2 cellular contexts compared by ENCODE assay signal in the genomic region with DNA sequence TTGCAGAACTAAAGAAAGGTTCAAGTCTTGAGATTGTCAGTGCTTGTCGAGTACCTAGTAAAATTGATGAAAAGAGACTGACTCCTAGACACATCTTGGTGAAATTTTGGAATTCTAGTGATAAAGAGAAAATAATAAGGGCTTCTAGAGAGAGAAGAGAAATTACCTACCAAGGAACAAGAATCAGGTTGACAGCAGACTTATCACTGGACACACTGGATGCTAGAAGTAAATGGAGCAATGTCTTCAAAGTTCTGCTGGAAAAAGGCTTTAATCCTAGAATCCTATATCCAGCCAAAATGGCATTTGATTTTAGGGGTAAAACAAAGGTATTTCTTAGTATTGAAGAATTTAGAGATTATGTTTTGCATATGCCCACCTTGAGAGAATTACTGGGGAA.
TF ChIP-seq lines count a peak whose summit lies in the region.

No MANE protein-coding gene starts in this region.

TF ChIP-seq in K562, 482 proteins besides CTCF, POLR2A, EP300 and RAD21 (continued from another document):
- TF ChIP-seq, protein P1, sequence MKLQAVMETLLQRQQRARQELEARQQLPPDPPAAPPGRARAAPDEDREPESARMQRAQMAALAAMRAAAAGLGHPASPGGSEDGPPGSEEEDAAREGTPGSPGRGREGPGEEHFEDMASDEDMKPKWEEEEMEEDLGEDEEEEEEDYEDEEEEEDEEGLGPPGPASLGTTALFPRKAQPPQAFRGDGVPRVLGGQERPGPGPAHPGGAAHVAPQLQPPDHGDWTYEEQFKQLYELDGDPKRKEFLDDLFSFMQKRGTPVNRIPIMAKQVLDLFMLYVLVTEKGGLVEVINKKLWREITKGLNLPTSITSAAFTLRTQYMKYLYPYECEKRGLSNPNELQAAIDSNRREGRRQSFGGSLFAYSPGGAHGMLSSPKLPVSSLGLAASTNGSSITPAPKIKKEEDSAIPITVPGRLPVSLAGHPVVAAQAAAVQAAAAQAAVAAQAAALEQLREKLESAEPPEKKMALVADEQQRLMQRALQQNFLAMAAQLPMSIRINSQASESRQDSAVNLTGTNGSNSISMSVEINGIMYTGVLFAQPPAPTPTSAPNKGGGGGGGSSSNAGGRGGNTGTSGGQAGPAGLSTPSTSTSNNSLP (IDR thresholded peaks at IDR 0.05; ENCODE audit: borderline replicate concordance, low read depth, low read length) = no peak
- TF ChIP-seq CBX3 (IDR thresholded peaks at IDR 0.05; ENCODE audit: borderline replicate concordance in 1 of 2, low read length in 2 of 2) = peak in 1 of 2 experiments; percentile 85; a peak in 2 of 3 replicates

TF ChIP-seq in SK-N-SH, 30 proteins besides CTCF, POLR2A, EP300 and RAD21 (continued from another document):
- TF ChIP-seq SIN3A (IDR thresholded peaks at IDR 0.05; ENCODE audit: borderline replicate concordance, low read depth, low read length) = no peak
- no peak for TF ChIP-seq FOSL2 (IDR thresholded peaks at IDR 0.05; ENCODE audit: borderline replicate concordance, low read depth)
- TF ChIP-seq YY1 (IDR thresholded peaks at IDR 0.05; ENCODE audit: low read depth) = no peak
- no peak for TF ChIP-seq RCOR1 (IDR thresholded peaks at IDR 0.05; ENCODE audit: low read length)
- no peak for TF ChIP-seq GABPA (IDR thresholded peaks at IDR 0.05; ENCODE audit: low read depth)
- no peak for TF ChIP-seq POLR2AphosphoS5 (IDR thresholded peaks at IDR 0.05; ENCODE audit: low read depth, low read length)
- no peak for TF ChIP-seq FOXM1 (IDR thresholded peaks at IDR 0.05; ENCODE audit: low read depth)
- no peak for TF ChIP-seq SMC3 (IDR thresholded peaks at IDR 0.05; ENCODE audit: low read depth, low read length)
- no peak for TF ChIP-seq RXRA (IDR thresholded peaks at IDR 0.05; ENCODE audit: borderline replicate concordance, low read depth)
